26 cellular contexts compared by ENCODE assay signal in the genomic region with DNA sequence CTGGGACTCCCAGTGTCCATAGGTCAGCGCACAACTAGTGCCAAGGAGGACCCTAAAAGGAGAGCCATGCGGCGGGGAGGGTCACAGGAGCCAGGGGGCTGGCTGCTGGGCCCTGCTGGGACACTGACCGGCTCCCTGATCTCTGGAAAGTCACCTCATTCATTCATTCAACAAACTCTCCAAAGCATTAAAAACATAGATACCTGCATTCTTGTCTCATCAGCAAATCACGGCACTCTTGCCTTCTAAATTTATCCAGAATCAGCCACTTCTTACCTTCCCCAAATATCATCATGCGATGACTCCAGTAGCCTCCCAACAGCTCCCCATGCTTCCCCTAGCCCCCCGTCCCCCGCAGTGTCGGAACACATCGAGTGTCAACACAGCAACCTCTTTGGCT.
DNase-seq lines count a peak whose midpoint lies in the region; ATAC-seq and TF ChIP-seq lines count a peak whose summit lies in the region.
"Had no signal": no experiment of that assay in that cellular context is flagged by ENCODE, and none has a peak within 500 bp of the region (broad histone marks: within the 10 kb centered on the region; RNA-seq: fewer than 3 reads in every experiment).

No MANE protein-coding gene starts in this region.

- peaks cover 8% of the 10 kb centered on the region for H3K9me3 ChIP-seq in RWPE2 (ENCODE audit: severe bottlenecking)
- H3K9me3 ChIP-seq in neural progenitor cell (ENCODE audit: low read depth), result no peaks in the 10 kb centered on the region
- H3K9me3 ChIP-seq in transverse colon, result no peaks in the 10 kb centered on the region
- H3K9me3 ChIP-seq: neutrophil, uterus had no signal

- intact Hi-C loops in Right ventricle myocardium superior (cut with DNase I), result no loop called here
- intact Hi-C loops in left cardiac atrium (cut with DNase I), result loop anchor here in 1 of 2 donors (10.0 kb wide), 1 partner anchor 64 kb away; no protein-coding TSS in a partner anchor
- intact Hi-C loops in transverse colon (cut with DNase I; ENCODE audit: low total_unique reads), result no loop called here

- no peaks in the 10 kb centered on the region for H4K20me1 ChIP-seq in neural progenitor cell (ENCODE audit: low read depth)

- no peak for TF ChIP-seq EP300 in transverse colon (IDR thresholded peaks at IDR 0.05; ENCODE audit: low read depth)

- H3K4me1 ChIP-seq in RWPE2 (ENCODE audit: insufficient read depth, poor library complexity, severe bottlenecking) (peaks cover 17% of the 10 kb centered on the region), neural progenitor cell (peaks cover 4% of the 10 kb centered on the region), transverse colon (peaks cover 0 to 25% (median 19%) of the 10 kb centered on the region in 4 donors)
- H3K4me1 ChIP-seq: uterus had no signal

- no peak overlapping the region for H3K27ac ChIP-seq in RWPE2 (ENCODE audit: poor library complexity, severe bottlenecking)
- no peak overlapping the region for H3K27ac ChIP-seq in neural progenitor cell
- no peak overlapping the region for H3K27ac ChIP-seq in transverse colon
- H3K27ac ChIP-seq in substantia nigra (ENCODE audit: low read depth, low read length, poor library complexity, severe bottlenecking), result no peak overlapping the region
- H3K27ac ChIP-seq: KMS-11, neutrophil, uterus had no signal

- H3K4me3 ChIP-seq in RWPE2 (ENCODE audit: severe bottlenecking) (no peak overlapping the region), neural progenitor cell (no peak overlapping the region), transverse colon (no peak overlapping the region)
- H3K4me3 ChIP-seq: uterus had no signal

- ATAC-seq in Right ventricle myocardium superior (ENCODE audit: poor library complexity), result no peak
- no peak for ATAC-seq in left cardiac atrium
- no peak for ATAC-seq in RWPE2 (ENCODE audit: low read depth)
- ATAC-seq in HG03045 (IDR thresholded peaks at IDR 0.05; ENCODE audit: unreplicated experiment), result no peak
- ATAC-seq: PC-3 had no signal

- TF ChIP-seq POLR2A in transverse colon (IDR thresholded peaks at IDR 0.05), result no peak

- 86% methylated on average over 10 of the region's 10 CpGs; no CpG with 5 or more reads in 1 of the 2 donors for WGBS in transverse colon (ENCODE audit: low coverage in 1 of 2), 2 donors

- H3K79me2 ChIP-seq in neural progenitor cell (ENCODE audit: low read depth), result no peaks in the 10 kb centered on the region

- in situ Hi-C loops in transverse colon (cut with MboI; ENCODE audit: low pct_ligation_motif_present in 1 of 4, low pct_unique_long_range_greater_than_20kb in 1 of 4, low sequenced_read_pairs in 3 of 4), result no loop called here

- H3K27me3 ChIP-seq in RWPE2 (ENCODE audit: insufficient read depth, poor library complexity, severe bottlenecking) (no peaks in the 10 kb centered on the region), neural progenitor cell (no peaks in the 10 kb centered on the region), transverse colon (no peaks in the 10 kb centered on the region)
- H3K27me3 ChIP-seq: uterus had no signal

- TF ChIP-seq CTCF in RWPE2 (IDR thresholded peaks at IDR 0.05; ENCODE audit: poor library complexity, severe bottlenecking) (no peak), neural progenitor cell (IDR thresholded peaks at IDR 0.05) (no peak), transverse colon (IDR thresholded peaks at IDR 0.05) (no peak)

- no peaks in the 10 kb centered on the region for H3K36me3 Mint-ChIP-seq in neural progenitor cell

- no peak overlapping the region for H3K4me2 ChIP-seq in neural progenitor cell
- H3K4me2 ChIP-seq: KMS-11 had no signal

- H3K9me3 Mint-ChIP-seq in neural progenitor cell, result no peaks in the 10 kb centered on the region
- H3K9me3 Mint-ChIP-seq: HFFc6 had no signal

- H3F3A ChIP-seq in neural progenitor cell (ENCODE audit: low read depth), result no peaks in the 10 kb centered on the region

- no peak overlapping the region for H3K4me3 Mint-ChIP-seq in neural progenitor cell
- H3K4me3 Mint-ChIP-seq: activated CD4-positive, alpha-beta memory T cell treated with anti-CD3 and anti-CD28 coated beads, Interleukin-2, amount 10 ng/mL, durations not matched to agents 7 days and 5 days; activated naive CD8-positive, alpha-beta T cell treated with anti-CD3 and anti-CD28 coated beads, Interleukin-2, amount 10 ng/mL, durations not matched to agents 7 days and 5 days; HFFc6 had no signal

- H3K36me3 ChIP-seq in RWPE2 (ENCODE audit: low read depth), result no peaks in the 10 kb centered on the region
- no peaks in the 10 kb centered on the region for H3K36me3 ChIP-seq in neural progenitor cell
- no peaks in the 10 kb centered on the region for H3K36me3 ChIP-seq in transverse colon
- H3K36me3 ChIP-seq: neutrophil, uterus had no signal

- DNase-seq in Right ventricle myocardium superior (peak; percentile 12), left cardiac atrium (no peak), RWPE2 (ENCODE audit: low spot score) (peak; percentile 22), neural progenitor cell (ENCODE audit: low spot score) (no peak), transverse colon (peak; percentile 3), substantia nigra (lab: John Stamatoyannopoulos, UW) (no peak), germinal center (ENCODE audit: low spot score) (no peak)
- DNase-seq: activated CD4-positive, alpha-beta memory T cell treated with anti-CD3 and anti-CD28 coated beads, Interleukin-2, amount 10 ng/mL, durations not matched to agents 7 days and 5 days; activated CD4-positive, CD25-positive, alpha-beta regulatory T cell treated with anti-CD3 and anti-CD28 coated beads, Interleukin-2, amount 50 U/mL, for 72 hours; activated CD8-positive, alpha-beta memory T cell treated with anti-CD3 and anti-CD28 coated beads, Interleukin-2, amount 50 U/mL, for 4 hours; DMS153; GOT3; HFFc6; mesendoderm; MM.1S; NCI-H1930; NCI-H526; PC-3; stimulated activated naive CD4-positive, alpha-beta T cell; T-helper 2 cell; uterus had no signal

- H3K9ac ChIP-seq in neural progenitor cell, result no peak overlapping the region
- H3K9ac ChIP-seq: KMS-11 had no signal

- no peak overlapping the region for H2AFZ ChIP-seq in neural progenitor cell (replicated peaks)

- peaks cover 3% of the 10 kb centered on the region for H3K27me3 Mint-ChIP-seq in neural progenitor cell (ENCODE audit: insufficient read depth, low read depth)

- peak overlapping the region; percentile 64 for H3K27ac Mint-ChIP-seq in neural progenitor cell
- H3K27ac Mint-ChIP-seq: activated CD4-positive, alpha-beta memory T cell treated with anti-CD3 and anti-CD28 coated beads, Interleukin-2, amount 10 ng/mL, durations not matched to agents 7 days and 5 days; activated naive CD8-positive, alpha-beta T cell treated with anti-CD3 and anti-CD28 coated beads, Interleukin-2, amount 10 ng/mL, durations not matched to agents 7 days and 5 days; HFFc6; progenitor cell of endocrine pancreas had no signal

- peaks cover 27% of the 10 kb centered on the region for H3K4me1 Mint-ChIP-seq in neural progenitor cell

Comparison
In these comparisons a context has a peak if more than half of its experiments do, and no peak if none do; other contexts are left out.
1. DNase-seq: peak in Right ventricle myocardium superior (single experiment), RWPE2 (single experiment) and transverse colon (single experiment); none in left cardiac atrium (single experiment), neural progenitor cell (single experiment), substantia nigra (0 of 49) and germinal center (single experiment).